In the genomic region with DNA sequence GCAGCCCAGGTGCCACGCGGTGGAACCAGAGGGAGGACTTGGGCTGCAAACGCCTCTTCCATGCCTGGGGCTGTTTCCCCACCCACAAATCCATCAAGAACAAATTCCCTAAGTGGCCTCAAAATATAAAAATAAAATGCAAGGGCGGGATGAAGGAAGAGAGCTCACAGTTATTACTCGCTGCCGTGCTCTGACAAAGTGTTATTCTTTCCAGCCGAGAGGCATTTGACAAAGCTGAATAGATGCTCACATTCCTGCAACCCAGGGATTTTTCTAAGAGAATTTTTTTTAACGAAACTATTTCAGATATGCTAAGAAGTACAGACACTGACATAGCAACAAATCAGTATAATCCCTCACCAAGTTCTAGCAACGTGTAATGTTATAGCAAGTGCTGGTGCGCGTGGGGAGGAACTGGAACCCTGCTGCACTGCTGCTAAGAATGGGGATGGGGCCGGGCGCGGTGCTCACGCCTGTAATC, we compare ENCODE assay signal across 24 cellular contexts.
DNase-seq lines count a peak whose midpoint lies in the region; FAIRE-seq and TF ChIP-seq lines count a peak whose summit lies in the region.
"Had no signal": no experiment of that assay in that cellular context is flagged by ENCODE, and none has a peak within 500 bp of the region (broad histone marks: within the 10 kb centered on the region; RNA-seq: fewer than 3 reads in every experiment).

No MANE protein-coding gene starts in this region.

- TF ChIP-seq CTCF in chondrocyte (IDR thresholded peaks at IDR 0.05) (peak; percentile 42), mesothelial cell of epicardium (IDR thresholded peaks at IDR 0.05; ENCODE audit: unreplicated experiment) (no peak), H9 (conservative IDR thresholded peaks at IDR 0.05) (no peak)

- H3K27ac ChIP-seq in SK-N-MC (peak overlapping the region; percentile 13; the same call in 1 of the 2 replicates), H9 (ENCODE audit: insufficient read length, low read depth, low read length) (no peak overlapping the region)
- H3K27ac ChIP-seq: parathyroid adenoma, upper lobe of right lung had no signal

- H3K27me3 Mint-ChIP-seq in chondrocyte (ENCODE audit: low read depth) (no peaks in the 10 kb centered on the region), mesothelial cell of epicardium (ENCODE audit: low read depth) (no peaks in the 10 kb centered on the region), H9 (ENCODE audit: low read depth) (no peaks in the 10 kb centered on the region)
- H3K27me3 Mint-ChIP-seq: activated naive CD8-positive, alpha-beta T cell treated with anti-CD3 and anti-CD28 coated beads for 36 hours; memory B cell had no signal

- H3K4me3 ChIP-seq in SK-N-MC = no peak overlapping the region
- H3K4me3 ChIP-seq: GM12878, K562, upper lobe of right lung had no signal

- no peaks in the 10 kb centered on the region for H3K9me3 ChIP-seq in SK-N-MC (ENCODE audit: low read depth, low read length)
- H3K9me3 ChIP-seq in H9 (ENCODE audit: control insufficient read depth, low read depth, low read length) = no peaks in the 10 kb centered on the region
- H3K9me3 ChIP-seq: upper lobe of right lung had no signal

- no peak overlapping the region for H4K8ac ChIP-seq in H9 (replicated peaks; ENCODE audit: insufficient read length, low read depth, low read length)

- no peak overlapping the region for H3K56ac ChIP-seq in H9 (ENCODE audit: insufficient read length, low read depth, low read length)

- no peak overlapping the region for H2BK12ac ChIP-seq in H9 (ENCODE audit: insufficient read length, low read depth, low read length)

- no peak for FAIRE-seq in HTR-8/SVneo (lab: Jason Lieb, UNC)
- FAIRE-seq: endothelial cell of umbilical vein, GM12878, H1, K562 had no signal

- H2BK120ac ChIP-seq in H9 (ENCODE audit: low read depth, low read length, poor library complexity, severe bottlenecking) = no peak overlapping the region

- peaks cover 5% of the 10 kb centered on the region for H3K36me3 Mint-ChIP-seq in chondrocyte (ENCODE audit: low read depth)
- H3K36me3 Mint-ChIP-seq in mesothelial cell of epicardium = peaks cover 36% of the 10 kb centered on the region
- H3K36me3 Mint-ChIP-seq in H9 (ENCODE audit: insufficient read depth in 1 of 3, low read depth in 3 of 3) = peaks cover 12 to 27% (median 13%) of the 10 kb centered on the region in 3 experiments; a peak in 6 of 7 replicates

- no peaks in the 10 kb centered on the region for H3K23me2 ChIP-seq in H9 (ENCODE audit: insufficient read length, low read depth, low read length, poor library complexity, severe bottlenecking)

- no peak overlapping the region for H4K91ac ChIP-seq in H9 (ENCODE audit: insufficient read length, low read depth, low read length)

- H3K9me3 Mint-ChIP-seq in chondrocyte (ENCODE audit: low read depth) (no peaks in the 10 kb centered on the region), mesothelial cell of epicardium (no peaks in the 10 kb centered on the region), H9 (no peaks in the 10 kb centered on the region)
- H3K9me3 Mint-ChIP-seq: activated naive CD8-positive, alpha-beta T cell treated with anti-CD3 and anti-CD28 coated beads for 36 hours; T-helper 2 cell treated with Interferon-gamma antibody and Interleukin-4, amounts not matched to agents 5 μg/mL and 100 μg/mL, for 36 hours had no signal

- H2AFZ ChIP-seq in H9 (ENCODE audit: low read length) = no peak overlapping the region
- H2AFZ ChIP-seq: parathyroid adenoma had no signal

- no peak overlapping the region for H3K9ac ChIP-seq in SK-N-MC (ENCODE audit: insufficient read length)
- H3K9ac ChIP-seq in H9 (ENCODE audit: extremely low read depth, insufficient read length, low read length) = no peak overlapping the region
- H3K9ac ChIP-seq: parathyroid adenoma had no signal

- H3K4me1 Mint-ChIP-seq in chondrocyte (ENCODE audit: low read depth) = peaks cover 13% of the 10 kb centered on the region
- H3K4me1 Mint-ChIP-seq in mesothelial cell of epicardium = peaks cover 21% of the 10 kb centered on the region
- peaks cover 16 to 17% of the 10 kb centered on the region in 2 experiments for H3K4me1 Mint-ChIP-seq in H9

- H3K4me2 ChIP-seq in H9 (ENCODE audit: insufficient read depth, insufficient read length, low read length) = no peak overlapping the region

- no peak overlapping the region for H2BK5ac ChIP-seq in H9 (ENCODE audit: insufficient read length, low read length)

- no peak overlapping the region for H4K5ac ChIP-seq in H9 (ENCODE audit: insufficient read length, low read depth, low read length)

- H2AK5ac ChIP-seq in H9 (ENCODE audit: insufficient read length, low read length) = no peak overlapping the region

- no peak overlapping the region for H3K14ac ChIP-seq in H9 (ENCODE audit: insufficient read depth, low read length)

- no peak overlapping the region for H3K4me3 Mint-ChIP-seq in chondrocyte (ENCODE audit: unreplicated experiment)
- no peak overlapping the region for H3K4me3 Mint-ChIP-seq in mesothelial cell of epicardium
- H3K4me3 Mint-ChIP-seq in H9 = no peak overlapping the region
- H3K4me3 Mint-ChIP-seq: activated naive CD8-positive, alpha-beta T cell treated with anti-CD3 and anti-CD28 coated beads for 36 hours; memory B cell; T-helper 2 cell treated with Interferon-gamma antibody and Interleukin-4, amounts not matched to agents 5 μg/mL and 100 μg/mL, for 36 hours had no signal

- no peaks in the 10 kb centered on the region for H4K20me1 ChIP-seq in H9 (ENCODE audit: control insufficient read depth, insufficient read depth, insufficient read length)

- H3T11ph ChIP-seq in H9 (ENCODE audit: low read length) = no peak overlapping the region

- no peak overlapping the region for H2BK15ac ChIP-seq in H9 (ENCODE audit: low read depth, low read length)

- H2BK20ac ChIP-seq in H9 (ENCODE audit: low read depth, low read length, poor library complexity, severe bottlenecking) = no peak overlapping the region

- H3K4ac ChIP-seq in H9 (ENCODE audit: low read depth, low read length) = no peak overlapping the region

- H3K23ac ChIP-seq in H9 (ENCODE audit: insufficient read length, low read depth, low read length) = no peak overlapping the region

- DNase-seq in SK-N-MC (ENCODE audit: low read depth, low spot score) (no peak), chondrocyte (ENCODE audit: low spot score) (no peak), mesothelial cell of epicardium (ENCODE audit: low spot score in 2 of 2, unreplicated experiment in 2 of 2) (peak in 1 of 2 experiments; percentile 51), superior temporal gyrus (ENCODE audit: extremely low spot score) (peak; percentile 64), NCI-H1048 (lab: John Stamatoyannopoulos, UW) (no peak), HTR-8/SVneo (ENCODE audit: insufficient read length, low spot score) (no peak), DMS 273 treated with DMSO at 0.1 percent for 48 hours (lab: John Stamatoyannopoulos, UW) (no peak), H9 (no peak)
- DNase-seq: activated CD4-positive, alpha-beta T cell treated with anti-CD3 and anti-CD28 coated beads, Interleukin-2, amount 50 U/mL, for 48 hours; activated naive CD8-positive, alpha-beta T cell treated with anti-CD3 and anti-CD28 coated beads for 36 hours; AML-193; COR-L47; DMS79 treated with DMSO at 0.1 percent for 48 hours; left cardiac atrium; NCI-H1417; NCI-H2081 treated with DMSO at 0.1 percent for 48 hours; upper lobe of right lung had no signal

- H3K27ac Mint-ChIP-seq in chondrocyte (ENCODE audit: unreplicated experiment) (peak overlapping the region; percentile 88), mesothelial cell of epicardium (peak overlapping the region; percentile 93), H9 (peak overlapping the region in 1 of 3 experiments; percentile 94; a peak in 2 of 7 replicates)
- H3K27ac Mint-ChIP-seq: activated naive CD8-positive, alpha-beta T cell treated with anti-CD3 and anti-CD28 coated beads for 36 hours; memory B cell; T-helper 2 cell treated with Interferon-gamma antibody and Interleukin-4, amounts not matched to agents 5 μg/mL and 100 μg/mL, for 36 hours had no signal

- peaks cover 8% of the 10 kb centered on the region for H3K4me1 ChIP-seq in H9 (ENCODE audit: insufficient read depth, low read length)
- H3K4me1 ChIP-seq: parathyroid adenoma, upper lobe of right lung had no signal

- no CpG with 5 or more reads among the region's 15 CpGs for WGBS in H9 (ENCODE audit: extremely low coverage, insufficient read length, low lambda C conversion rate)

- H3K79me2 ChIP-seq in H9 (ENCODE audit: insufficient read depth, low read length) = no peaks in the 10 kb centered on the region
- H3K79me2 ChIP-seq: parathyroid adenoma had no signal

- H3K27me3 ChIP-seq in H9 (ENCODE audit: insufficient read depth, low read length) = no peaks in the 10 kb centered on the region
- H3K27me3 ChIP-seq: upper lobe of right lung had no signal

- H3K18ac ChIP-seq in H9 (ENCODE audit: insufficient read length, low read depth, low read length) = no peak overlapping the region

- no peaks in the 10 kb centered on the region for H3K79me1 ChIP-seq in H9 (ENCODE audit: insufficient read depth, low read depth, low read length, poor library complexity, severe bottlenecking)

- H3K36me3 ChIP-seq in SK-N-MC (ENCODE audit: insufficient read depth, low read length) = peaks cover 50% of the 10 kb centered on the region
- H3K36me3 ChIP-seq: upper lobe of right lung had no signal
